Comparison of ENCODE assay signal across 17 cellular contexts in genomic region chr12:58413794-58414193, GRCh38.
DNase-seq lines count a peak whose midpoint lies in the region; ATAC-seq and TF ChIP-seq lines count a peak whose summit lies in the region.
"Had no signal": no experiment of that assay in that cellular context is flagged by ENCODE, and none has a peak within 500 bp of the region (broad histone marks: within the 10 kb centered on the region; RNA-seq: fewer than 3 reads in every experiment).

No MANE protein-coding gene starts in this region.

- intact Hi-C loops in MCF 10A (cut with micrococcal nuclease): no loop called here
- intact Hi-C loops in breast epithelium (cut with DNase I; ENCODE audit: low total_unique reads): no loop called here
- intact Hi-C loops in mucosa of descending colon (cut with DNase I, micrococcal nuclease): no loop called here

- no peak overlapping the region for H2BK5ac ChIP-seq in mesenchymal stem cell (ENCODE audit: low read depth, low read length, poor library complexity, severe bottlenecking)

- no peak overlapping the region for H3K4me3 Mint-ChIP-seq in MCF 10A (ENCODE audit: unreplicated experiment)
- H3K4me3 Mint-ChIP-seq: natural killer cell had no signal

- peak overlapping the region; percentile 81 for H3K9ac ChIP-seq in mesenchymal stem cell (ENCODE audit: low read length)

- no peak overlapping the region for H4K91ac ChIP-seq in mesenchymal stem cell (ENCODE audit: low read length)

- peak overlapping the region in 1 of 2 experiments; percentile 54 for H2BK12ac ChIP-seq in mesenchymal stem cell (ENCODE audit: low read length in 2 of 2)

- BruUV-seq in MCF 10A (replicated peaks; lab: Mats Ljungman, UMichigan): no TSS peak

- H4K8ac ChIP-seq in mesenchymal stem cell (ENCODE audit: low read length): no peak overlapping the region

- TF ChIP-seq CTCF in MCF 10A (IDR thresholded peaks at IDR 0.05; ENCODE audit: unreplicated experiment): no peak
- TF ChIP-seq CTCF in breast epithelium (IDR thresholded peaks at IDR 0.05): no peak
- TF ChIP-seq CTCF in mucosa of descending colon (IDR thresholded peaks at IDR 0.05): no peak

- peaks cover 23% of the 10 kb centered on the region for H3K4me1 Mint-ChIP-seq in MCF 10A (ENCODE audit: insufficient read depth, unreplicated experiment)
- H3K4me1 Mint-ChIP-seq: natural killer cell had no signal

- H2BK120ac ChIP-seq in mesenchymal stem cell (ENCODE audit: low read depth, low read length): no peak overlapping the region

- no peaks in the 10 kb centered on the region for H3K27me3 Mint-ChIP-seq in MCF 10A (ENCODE audit: insufficient read depth, unreplicated experiment)

- no peak overlapping the region for H2AFZ ChIP-seq in mesenchymal stem cell (ENCODE audit: low read depth, low read length)

- CTCF ChIA-PET in MCF 10A (lab: Yijun Ruan, JAX): interaction anchor here (0.6 kb wide), 1 partner anchor 408 kb away, joined by 6 read pairs; no protein-coding TSS in a partner anchor

- 0% methylated on average over 1 of the region's 1 CpG for WGBS in mesenchymal stem cell

- no peaks in the 10 kb centered on the region for H3K9me3 Mint-ChIP-seq in MCF 10A (ENCODE audit: unreplicated experiment)
- H3K9me3 Mint-ChIP-seq: activated naive CD4-positive, alpha-beta T cell treated with anti-CD3 and anti-CD28 coated beads, Interleukin-2, amount 50 U/mL, for 72 hours had no signal

- H3K27me3 ChIP-seq in breast epithelium: no peaks in the 10 kb centered on the region
- H3K27me3 ChIP-seq in mesenchymal stem cell (ENCODE audit: control insufficient read depth in 1 of 2, insufficient read depth in 1 of 2, low read length in 2 of 2): no peaks in the 10 kb centered on the region

- H3K79me1 ChIP-seq in mesenchymal stem cell (replicated peaks; ENCODE audit: low read length, poor library complexity, severe bottlenecking): no peaks in the 10 kb centered on the region

- no peak overlapping the region for H3K4ac ChIP-seq in mesenchymal stem cell (ENCODE audit: low read depth in 1 of 2, low read length in 2 of 2)

- no peak overlapping the region for H3K4me2 ChIP-seq in mesenchymal stem cell (ENCODE audit: low read length, poor library complexity, severe bottlenecking)

- no peak overlapping the region for H2BK15ac ChIP-seq in mesenchymal stem cell (ENCODE audit: low read depth, poor library complexity, severe bottlenecking)

- H3K23ac ChIP-seq in mesenchymal stem cell (ENCODE audit: low read length in 2 of 2): no peak overlapping the region

- H3K27ac ChIP-seq in breast epithelium (peak overlapping the region in 1 of 2 donors; percentile 26), mesenchymal stem cell (ENCODE audit: low read length, poor library complexity, severe bottlenecking) (no peak overlapping the region)

- H3K9me3 ChIP-seq in breast epithelium: no peaks in the 10 kb centered on the region
- H3K9me3 ChIP-seq in mesenchymal stem cell (ENCODE audit: control insufficient read depth, low read length): no peaks in the 10 kb centered on the region
- no peaks in the 10 kb centered on the region for H3K9me3 ChIP-seq in mucosa of descending colon

- H3K27ac Mint-ChIP-seq in MCF 10A (ENCODE audit: low read depth, unreplicated experiment): peak overlapping the region; percentile 29
- H3K27ac Mint-ChIP-seq: activated naive CD4-positive, alpha-beta T cell treated with anti-CD3 and anti-CD28 coated beads, Interleukin-2, amount 50 U/mL, for 72 hours; natural killer cell had no signal

- POLR2A ChIA-PET in MCF 10A (lab: Yijun Ruan, JAX): interaction anchor here (1.1 to 1.3 kb wide), 2 partner anchors 10 to 11 kb away, joined by 4 to 5 read pairs; no protein-coding TSS in a partner anchor

- H2AK5ac ChIP-seq in mesenchymal stem cell (ENCODE audit: low read length, severe bottlenecking): no peak overlapping the region

- H3K14ac ChIP-seq in mesenchymal stem cell (ENCODE audit: low read length in 2 of 2): no peak overlapping the region

- TF ChIP-seq POLR2A in breast epithelium (IDR thresholded peaks at IDR 0.05): no peak

- peak overlapping the region in 1 of 2 experiments; percentile 5 for H3K18ac ChIP-seq in mesenchymal stem cell (ENCODE audit: low read depth in 1 of 2, low read length in 2 of 2)

- H3K4me3 ChIP-seq in breast epithelium: no peak overlapping the region
- no peak overlapping the region for H3K4me3 ChIP-seq in mesenchymal stem cell (ENCODE audit: insufficient read depth in 1 of 2, low read depth in 1 of 2, low read length in 2 of 2)
- no peak overlapping the region for H3K4me3 ChIP-seq in mucosa of descending colon
- H3K4me3 ChIP-seq: K562 had no signal

- DNase-seq in MCF 10A (ENCODE audit: unreplicated experiment): no peak
- no peak for DNase-seq in breast epithelium (ENCODE audit: low spot score in 2 of 2)
- DNase-seq in dermis blood vessel endothelial cell: peak; percentile 77
- DNase-seq in mesenchymal stem cell: peak; percentile 79
- no peak for DNase-seq in D341Med (ENCODE audit: low spot score)
- DNase-seq in mucosa of descending colon: no peak
- no peak for DNase-seq in HuH-7.5 (ENCODE audit: low spot score)
- DNase-seq: cortex of kidney, glutamatergic neuron, left cardiac atrium, natural killer cell, NCI-H1417 treated with DMSO at 0.1 percent for 48 hours, NCI-H524, small intestine had no signal

- ATAC-seq in mucosa of descending colon (no peak), HG03520 (IDR thresholded peaks at IDR 0.05; ENCODE audit: unreplicated experiment) (no peak)
- ATAC-seq: activated naive CD4-positive, alpha-beta T cell treated with anti-CD3 and anti-CD28 coated beads, Interleukin-2, amount 50 U/mL, for 72 hours; K562; natural killer cell had no signal

- no peaks in the 10 kb centered on the region for H3K4me1 ChIP-seq in breast epithelium
- H3K4me1 ChIP-seq in mesenchymal stem cell (ENCODE audit: control insufficient read depth, insufficient read depth, low read depth, low read length): peaks cover 5% of the 10 kb centered on the region
- no peaks in the 10 kb centered on the region for H3K4me1 ChIP-seq in mucosa of descending colon (ENCODE audit: low read depth)

- H3K36me3 ChIP-seq in breast epithelium (no peaks in the 10 kb centered on the region), mesenchymal stem cell (ENCODE audit: control insufficient read depth in 1 of 2, insufficient read depth in 2 of 2, low read depth in 1 of 2, low read length in 2 of 2) (no peaks in the 10 kb centered on the region), mucosa of descending colon (ENCODE audit: low read depth) (no peaks in the 10 kb centered on the region)

- no peaks in the 10 kb centered on the region for H3K36me3 Mint-ChIP-seq in MCF 10A (ENCODE audit: insufficient read depth, unreplicated experiment)
- H3K36me3 Mint-ChIP-seq: activated naive CD4-positive, alpha-beta T cell treated with anti-CD3 and anti-CD28 coated beads, Interleukin-2, amount 50 U/mL, for 72 hours; natural killer cell had no signal

Comparison
In these comparisons a context has a peak if more than half of its experiments do, and no peak if none do; other contexts are left out.
1. DNase-seq: peak in dermis blood vessel endothelial cell (single experiment) and mesenchymal stem cell (single experiment); none in MCF 10A (single experiment), breast epithelium (0 of 2), D341Med (single experiment), mucosa of descending colon (0 of 3) and HuH-7.5 (single experiment).